ENCODE assay signal across 26 cellular contexts in genomic region chr15:101037090-101037830, GRCh38.
DNase-seq lines count a peak whose midpoint lies in the region; ATAC-seq, FAIRE-seq and TF ChIP-seq lines count a peak whose summit lies in the region.
"Had no signal": no experiment of that assay in that cellular context is flagged by ENCODE, and none has a peak within 500 bp of the region (broad histone marks: within the 10 kb centered on the region; RNA-seq: fewer than 3 reads in every experiment).

No MANE protein-coding gene starts in this region.

- ATAC-seq in HG03039 (IDR thresholded peaks at IDR 0.05; ENCODE audit: unreplicated experiment), result no peak
- no peak for ATAC-seq in HG03342 (IDR thresholded peaks at IDR 0.05; ENCODE audit: unreplicated experiment)
- ATAC-seq: activated naive CD8-positive, alpha-beta T cell treated with anti-CD3 and anti-CD28 coated beads, Interleukin-2, amount 50 U/mL, for 24 hours; body of pancreas; foreskin keratinocyte; WTC11 had no signal

- intact Hi-C loops in kidney (cut with DNase I) (no loop called here), spleen (cut with DNase I; ENCODE audit: low total_unique reads) (no loop called here)

- no peak for FAIRE-seq in kidney (lab: Jason Lieb, UNC)

- peaks cover 4% of the 10 kb centered on the region; the same call in 1 of the 2 replicates for H3K27me3 ChIP-seq in BE2C
- no peaks in the 10 kb centered on the region for H3K27me3 ChIP-seq in Peyer's patch
- no peaks in the 10 kb centered on the region for H3K27me3 ChIP-seq in spleen (replicated peaks in 1 of 7)
- H3K27me3 ChIP-seq: body of pancreas, foreskin keratinocyte, hepatocyte, MG63 had no signal

- no peak overlapping the region for H3K27ac ChIP-seq in Peyer's patch
- no peak overlapping the region for H3K27ac ChIP-seq in kidney (ENCODE audit: low read depth in 2 of 2, low read length in 2 of 2)
- no peak overlapping the region for H3K27ac ChIP-seq in spleen
- H3K27ac ChIP-seq: body of pancreas, foreskin keratinocyte, hepatocyte, left ventricle myocardium inferior had no signal

- TF ChIP-seq CTCF in BE2C (IDR thresholded peaks at IDR 0.05; ENCODE audit: low read depth, low read length), result no peak
- no peak for TF ChIP-seq CTCF in Peyer's patch (IDR thresholded peaks at IDR 0.05)
- no peak for TF ChIP-seq CTCF in kidney (IDR thresholded peaks at IDR 0.05; ENCODE audit: borderline replicate concordance, extremely low read depth, insufficient read depth)
- TF ChIP-seq CTCF in spleen (IDR thresholded peaks at IDR 0.05 in 8 of 11, conservative IDR thresholded peaks at IDR 0.05 in 3 of 11), result no peak

- no peak for TF ChIP-seq POLR2A in Peyer's patch (IDR thresholded peaks at IDR 0.05)
- no peak for TF ChIP-seq POLR2A in spleen (IDR thresholded peaks at IDR 0.05)

- H3K4me3 ChIP-seq in BE2C (ENCODE audit: low read depth, low read length) (no peak overlapping the region), Peyer's patch (no peak overlapping the region), kidney (ENCODE audit: low read length in 2 of 2) (no peak overlapping the region), spleen (no peak overlapping the region)
- H3K4me3 ChIP-seq: body of pancreas, hepatocyte, left ventricle myocardium inferior, MG63 had no signal

- H3K36me3 ChIP-seq in BE2C (no peaks in the 10 kb centered on the region), Peyer's patch (peaks cover 0 to 15% (median 0%) of the 10 kb centered on the region in 3 donors), kidney (ENCODE audit: control insufficient read depth in 1 of 2, insufficient read depth in 2 of 2, low read length in 2 of 2) (no peaks in the 10 kb centered on the region), spleen (peaks cover 0 to 67% (median 14%) of the 10 kb centered on the region in 6 donors)

- DNase-seq in BE2C, result peak; percentile 2
- peak; percentile 6 to 30 (median 21) for DNase-seq in Peyer's patch
- peak; percentile 35 for DNase-seq in kidney
- DNase-seq in spleen, result peak; percentile 47
- no peak for DNase-seq in retina
- no peak for DNase-seq in anterior cingulate cortex (lab: John Stamatoyannopoulos, UW)
- DNase-seq: activated CD4-positive, alpha-beta T cell treated with anti-CD3 and anti-CD28 coated beads, Interleukin-2, amount 50 U/mL, for 4 hours; activated effector memory CD4-positive, alpha-beta T cell treated with anti-CD3 and anti-CD28 coated beads, Interleukin-2, amount 50 U/mL, for 16 hours; activated naive CD8-positive, alpha-beta T cell treated with anti-CD3 and anti-CD28 coated beads, Interleukin-2, amount 50 U/mL, for 24 hours; C1 segment of cervical spinal cord; effector memory CD4-positive, alpha-beta T cell; foreskin keratinocyte; KBM-7; left ventricle myocardium inferior; MG63; midbrain; NCI-H1417; NCI-H2081; NCI-H446; SHP77 treated with DMSO at 0.1 percent for 48 hours; T1000 had no signal

- H3K9me3 ChIP-seq in BE2C, result no peaks in the 10 kb centered on the region
- no peaks in the 10 kb centered on the region for H3K9me3 ChIP-seq in Peyer's patch
- H3K9me3 ChIP-seq in kidney (ENCODE audit: control insufficient read depth in 1 of 2, low read length in 2 of 2), result peaks cover 0 to 7% of the 10 kb centered on the region in 2 donors
- H3K9me3 ChIP-seq in spleen, result peaks cover 0 to 40% (median 22%) of the 10 kb centered on the region in 8 donors
- H3K9me3 ChIP-seq: body of pancreas had no signal

- WGBS in spleen, 5 donors, result 83 to 95% (median 93%) methylated on average over 3 of the region's 3 CpGs

- no peaks in the 10 kb centered on the region for H3K4me1 ChIP-seq in BE2C
- H3K4me1 ChIP-seq in Peyer's patch, result no peaks in the 10 kb centered on the region
- no peaks in the 10 kb centered on the region for H3K4me1 ChIP-seq in kidney (ENCODE audit: control insufficient read depth in 1 of 2, insufficient read depth in 1 of 2, low read depth in 1 of 2, low read length in 2 of 2)
- peaks cover 0 to 12% (median 7%) of the 10 kb centered on the region in 6 donors for H3K4me1 ChIP-seq in spleen
- H3K4me1 ChIP-seq: body of pancreas, left ventricle myocardium inferior had no signal

- no peak overlapping the region for H3K9ac ChIP-seq in kidney (ENCODE audit: low read length in 2 of 2)

Comparison
In these comparisons a context has a peak if more than half of its experiments do, and no peak if none do; other contexts are left out.
1. DNase-seq: peak in BE2C (single experiment), Peyer's patch (3 of 3), kidney (single experiment) and spleen (single experiment); none in retina (single experiment) and anterior cingulate cortex (0 of 58).